1 cellular context compared by ENCODE assay signal in the genomic region with DNA sequence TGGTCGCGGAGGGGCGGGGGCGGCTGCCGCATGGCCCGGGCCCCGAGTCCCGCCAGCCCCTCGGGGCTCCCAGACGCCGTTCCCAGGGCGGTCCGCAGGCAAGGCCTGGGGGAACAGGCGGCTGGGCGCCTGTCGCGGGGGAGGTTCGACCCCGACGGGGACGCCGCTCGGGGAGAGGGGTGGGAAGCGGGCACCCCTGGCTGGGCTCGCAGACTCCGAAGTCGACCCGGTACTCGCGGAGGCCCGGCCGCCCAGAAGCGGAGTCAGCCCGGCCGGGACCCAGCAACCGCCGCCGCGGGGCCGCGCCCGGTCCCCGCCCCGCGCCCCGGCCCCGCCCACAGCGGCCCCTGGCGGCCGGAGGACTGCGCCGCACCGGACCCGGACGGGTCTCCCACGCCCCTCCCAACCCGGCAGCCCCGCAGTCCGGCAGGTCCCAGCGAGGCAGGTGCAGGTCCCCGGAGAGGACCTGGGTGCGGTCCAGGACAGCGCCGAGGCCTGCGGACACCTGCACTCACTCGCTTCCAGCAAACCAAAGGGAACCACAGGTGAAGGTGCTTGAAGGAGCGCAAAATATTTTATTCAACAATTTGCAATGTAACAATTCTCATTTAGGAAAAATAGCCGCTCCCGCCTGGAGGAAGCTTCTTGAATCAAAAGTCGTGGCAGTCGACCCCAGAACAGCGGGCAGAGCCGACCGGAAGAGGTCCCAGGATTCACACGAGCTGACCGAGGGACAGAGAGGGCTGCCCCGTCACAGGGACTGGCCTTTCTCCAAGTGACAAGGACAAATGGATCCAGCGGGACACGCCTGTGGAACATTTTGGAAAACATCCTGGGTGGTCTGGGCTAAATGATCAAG.
TF ChIP-seq lines count a peak whose summit lies in the region.

Gene INPP5E, minus strand, starts transcription at position 296 of the 859 bp plus-strand sequence. CDS start 426 bp downstream, outside the sequence.

TF ChIP-seq in HepG2, 621 proteins besides CTCF, POLR2A, EP300 and RAD21 (continued from another document and continues in another):
- TF ChIP-seq, protein P1, sequence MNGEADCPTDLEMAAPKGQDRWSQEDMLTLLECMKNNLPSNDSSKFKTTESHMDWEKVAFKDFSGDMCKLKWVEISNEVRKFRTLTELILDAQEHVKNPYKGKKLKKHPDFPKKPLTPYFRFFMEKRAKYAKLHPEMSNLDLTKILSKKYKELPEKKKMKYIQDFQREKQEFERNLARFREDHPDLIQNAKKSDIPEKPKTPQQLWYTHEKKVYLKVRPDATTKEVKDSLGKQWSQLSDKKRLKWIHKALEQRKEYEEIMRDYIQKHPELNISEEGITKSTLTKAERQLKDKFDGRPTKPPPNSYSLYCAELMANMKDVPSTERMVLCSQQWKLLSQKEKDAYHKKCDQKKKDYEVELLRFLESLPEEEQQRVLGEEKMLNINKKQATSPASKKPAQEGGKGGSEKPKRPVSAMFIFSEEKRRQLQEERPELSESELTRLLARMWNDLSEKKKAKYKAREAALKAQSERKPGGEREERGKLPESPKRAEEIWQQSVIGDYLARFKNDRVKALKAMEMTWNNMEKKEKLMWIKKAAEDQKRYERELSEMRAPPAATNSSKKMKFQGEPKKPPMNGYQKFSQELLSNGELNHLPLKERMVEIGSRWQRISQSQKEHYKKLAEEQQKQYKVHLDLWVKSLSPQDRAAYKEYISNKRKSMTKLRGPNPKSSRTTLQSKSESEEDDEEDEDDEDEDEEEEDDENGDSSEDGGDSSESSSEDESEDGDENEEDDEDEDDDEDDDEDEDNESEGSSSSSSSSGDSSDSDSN (CRISPR knock-in tag; IDR thresholded peaks at IDR 0.05) = peak; percentile 79; the same call in 1 of the 2 replicates
- TF ChIP-seq ZNF274 (CRISPR knock-in tag; IDR thresholded peaks at IDR 0.05) (no peak), CCAR2 (optimal IDR thresholded peaks at IDR 0.05; ENCODE audit: low read depth, low read length) (no peak), ZMAT3 (CRISPR knock-in tag; conservative IDR thresholded peaks at IDR 0.05) (0 out of 2 replicates have a peak, but pooled peaks have one; percentile 40), ZNF740 (CRISPR knock-in tag; IDR thresholded peaks at IDR 0.05) (no peak), PLRG1 (conservative IDR thresholded peaks at IDR 0.05) (no peak), ZNF629 (CRISPR knock-in tag; conservative IDR thresholded peaks at IDR 0.05) (no peak), ZNF383 (CRISPR knock-in tag; IDR thresholded peaks at IDR 0.05; ENCODE audit: borderline replicate concordance) (no peak), KAT8 (CRISPR knock-in tag; IDR thresholded peaks at IDR 0.05) (no peak), ZNF468 (CRISPR knock-in tag; IDR thresholded peaks at IDR 0.05) (0 out of 2 replicates have a peak, but pooled peaks have one; percentile 15), ZBTB7A (CRISPR knock-in tag; IDR thresholded peaks at IDR 0.05) (no peak), CCDC6 (CRISPR knock-in tag; IDR thresholded peaks at IDR 0.05) (no peak; the same call in 1 of the 2 replicates), KDM4B (CRISPR knock-in tag; IDR thresholded peaks at IDR 0.05) (no peak), ZNF564 (CRISPR knock-in tag; IDR thresholded peaks at IDR 0.05) (no peak), ATF3 (CRISPR knock-in tag; IDR thresholded peaks at IDR 0.05) (no peak), ZNF496 (CRISPR knock-in tag; IDR thresholded peaks at IDR 0.05; ENCODE audit: insufficient replicate concordance) (no peak), MED13 (CRISPR knock-in tag; IDR thresholded peaks at IDR 0.05) (0 out of 2 replicates have a peak, but pooled peaks have one; percentile 31), MXD4 (CRISPR knock-in tag; IDR thresholded peaks at IDR 0.05) (no peak), MTA1 (CRISPR knock-in tag; IDR thresholded peaks at IDR 0.05; ENCODE audit: borderline replicate concordance) (no peak), ZNF83 (CRISPR knock-in tag; IDR thresholded peaks at IDR 0.05; ENCODE audit: borderline replicate concordance) (no peak), GABPA (IDR thresholded peaks at IDR 0.05; ENCODE audit: low read depth, low read length) (no peak), GABPA (CRISPR knock-in tag; IDR thresholded peaks at IDR 0.05; ENCODE audit: low read depth) (no peak), ZNF782 (CRISPR knock-in tag; IDR thresholded peaks at IDR 0.05; ENCODE audit: borderline replicate concordance) (no peak), ZNF576 (CRISPR knock-in tag; IDR thresholded peaks at IDR 0.05) (no peak), ZNF607 (CRISPR knock-in tag; IDR thresholded peaks at IDR 0.05; ENCODE audit: borderline replicate concordance) (peak; percentile 60; the same call in 1 of the 2 replicates), RNF2 (conservative IDR thresholded peaks at IDR 0.05; ENCODE audit: low read depth) (no peak), TFDP2 (CRISPR knock-in tag; IDR thresholded peaks at IDR 0.05) (no peak), ZFP36 (IDR thresholded peaks at IDR 0.05; ENCODE audit: borderline replicate concordance, low read depth, low read length, partially characterized antibody) (no peak), SOX13 (IDR thresholded peaks at IDR 0.05) (no peak), SOX13 (CRISPR knock-in tag; conservative IDR thresholded peaks at IDR 0.05 in 1 of 2, IDR thresholded peaks at IDR 0.05 in 1 of 2) (no peak), KDM5A (IDR thresholded peaks at IDR 0.05; ENCODE audit: borderline replicate concordance, low read length) (no peak; the same call in 1 of the 2 replicates), BHLHE40 (IDR thresholded peaks at IDR 0.05; ENCODE audit: low read length) (no peak), ZNF232 (CRISPR knock-in tag; IDR thresholded peaks at IDR 0.05; ENCODE audit: borderline replicate concordance) (no peak), HOXA3 (CRISPR knock-in tag; IDR thresholded peaks at IDR 0.05) (no peak), JUN (CRISPR knock-in tag; IDR thresholded peaks at IDR 0.05) (no peak), IKZF5 (CRISPR knock-in tag; IDR thresholded peaks at IDR 0.05) (no peak), KIAA2018 (CRISPR knock-in tag; IDR thresholded peaks at IDR 0.05; ENCODE audit: borderline replicate concordance) (no peak), RAD51 (IDR thresholded peaks at IDR 0.05; ENCODE audit: borderline replicate concordance) (no peak), NFE2L2 (IDR thresholded peaks at IDR 0.05; ENCODE audit: low read length) (no peak), MEF2D (CRISPR knock-in tag; IDR thresholded peaks at IDR 0.05) (no peak), ARID5B (CRISPR knock-in tag; IDR thresholded peaks at IDR 0.05) (no peak)
